In genomic region chr2:121510857-121511256, GRCh38 we compare ENCODE assay signal across 32 cellular contexts. TPM values are rescaled to one million over a fixed set of nuclear protein-coding genes. Genes with fewer than 3 reads are reported as not detected.
"Had no signal": no experiment of that assay in that cellular context is flagged by ENCODE, and none has a peak within 500 bp of the region (broad histone marks: within the 10 kb centered on the region; RNA-seq: fewer than 3 reads in every experiment).

No MANE protein-coding gene starts in this region.

- H3K4me1 ChIP-seq: body of pancreas, esophagus muscularis mucosa had no signal

- H3K4me3 Mint-ChIP-seq: activated CD4-positive, alpha-beta memory T cell treated with anti-CD3 and anti-CD28 coated beads, Interleukin-2, amount 10 ng/mL, durations not matched to agents 7 days and 5 days; activated CD4-positive, alpha-beta T cell treated with anti-CD3 and anti-CD28 coated beads, Interleukin-2, amount 10 ng/mL, durations not matched to agents 7 days and 5 days; activated naive CD4-positive, alpha-beta T cell treated with anti-CD3 and anti-CD28 coated beads for 36 hours; activated naive CD4-positive, alpha-beta T cell treated with anti-CD3 and anti-CD28 coated beads, Interleukin-2, amount 50 U/mL, for 24 hours; activated naive CD8-positive, alpha-beta T cell treated with anti-CD3 and anti-CD28 coated beads for 36 hours; activated naive CD8-positive, alpha-beta T cell treated with anti-CD3 and anti-CD28 coated beads, Interleukin-2, amount 50 U/mL, for 24 hours; activated T-cell treated with anti-CD3 and anti-CD28 coated beads, Interleukin-2, amount 50 U/mL, for 4 hours; activated T-helper 1 cell treated with anti-CD3 and anti-CD28 coated beads, Interleukin-12 subunit alpha, Interleukin-12 subunit beta, Interleukin-2, Interleukin-4 antibody, amounts not matched to agents 30 ng/mL and 10 ng/mL and 1 ng/mL, durations not matched to agents 14 hours and 24 hours and 36 hours; central memory CD8-positive, alpha-beta T cell; dendritic cell treated with granulocyte-macrophage colony-stimulating factor and Interleukin-4, amounts not matched to agents 40 ng/mL and 50 ng/mL, for 4 days; endodermal cell had no signal

- H3K9me3 ChIP-seq: adrenal gland, body of pancreas, esophagus muscularis mucosa, gastrocnemius medialis had no signal

- H3K9me3 Mint-ChIP-seq: activated CD4-positive, alpha-beta memory T cell treated with anti-CD3 and anti-CD28 coated beads, Interleukin-2, amount 10 ng/mL, durations not matched to agents 7 days and 5 days; activated CD4-positive, alpha-beta T cell treated with anti-CD3 and anti-CD28 coated beads, Interleukin-2, amount 10 ng/mL, durations not matched to agents 7 days and 5 days; activated naive CD4-positive, alpha-beta T cell treated with anti-CD3 and anti-CD28 coated beads for 36 hours; activated T-helper 1 cell treated with anti-CD3 and anti-CD28 coated beads, Interleukin-12 subunit alpha, Interleukin-12 subunit beta, Interleukin-2, Interleukin-4 antibody, amounts not matched to agents 30 ng/mL and 10 ng/mL and 1 ng/mL, durations not matched to agents 14 hours and 24 hours and 36 hours; activated T-helper 2 cell treated with anti-CD3 and anti-CD28 coated beads, Interferon-gamma antibody, Interleukin-2, Interleukin-4, amounts not matched to agents 10 μg/mL and 5 μg/mL and 100 μg/mL, durations not matched to agents 14 hours and 24 hours and 36 hours; central memory CD8-positive, alpha-beta T cell; dendritic cell treated with granulocyte-macrophage colony-stimulating factor and Interleukin-4, amounts not matched to agents 40 ng/mL and 50 ng/mL, for 4 days had no signal

- DNase-seq: activated CD4-positive, alpha-beta memory T cell treated with anti-CD3 and anti-CD28 coated beads, Interleukin-2, amount 10 ng/mL, durations not matched to agents 7 days and 5 days; activated CD4-positive, alpha-beta T cell treated with anti-CD3 and anti-CD28 coated beads for 1 hour; activated CD4-positive, alpha-beta T cell treated with anti-CD3 and anti-CD28 coated beads for 4 hours; activated CD4-positive, alpha-beta T cell treated with anti-CD3 and anti-CD28 coated beads, Interleukin-2, amount 10 ng/mL, durations not matched to agents 7 days and 5 days; activated CD4-positive, alpha-beta T cell treated with anti-CD3 and anti-CD28 coated beads, Interleukin-2, amount 50 U/mL, for 4 hours; activated CD8-positive, alpha-beta memory T cell treated with anti-CD3 and anti-CD28 coated beads, Interleukin-2, amount 50 U/mL, for 48 hours; activated effector memory CD4-positive, alpha-beta T cell treated with anti-CD3 and anti-CD28 coated beads, Interleukin-2, amount 50 U/mL, for 16 hours; activated naive CD4-positive, alpha-beta T cell treated with anti-CD3 and anti-CD28 coated beads for 36 hours; activated naive CD8-positive, alpha-beta T cell treated with anti-CD3 and anti-CD28 coated beads for 36 hours; activated naive CD8-positive, alpha-beta T cell treated with anti-CD3 and anti-CD28 coated beads, Interleukin-2, amount 50 U/mL, for 24 hours; activated T-cell treated with anti-CD3 and anti-CD28 coated beads, Interleukin-2, amount 50 U/mL, for 4 hours; adrenal gland; amygdala; aorta; body of pancreas; dorsolateral prefrontal cortex; effector memory CD4-positive, alpha-beta T cell; endodermal cell; erythroblast; gastrocnemius medialis; glutamatergic neuron; heart left ventricle; T-helper 2 cell had no signal

- H3K27me3 ChIP-seq: adrenal gland, body of pancreas, dorsolateral prefrontal cortex, esophagus muscularis mucosa, foreskin keratinocyte, gastrocnemius medialis, heart left ventricle had no signal

- H3K27me3 Mint-ChIP-seq: activated CD4-positive, alpha-beta memory T cell treated with anti-CD3 and anti-CD28 coated beads, Interleukin-2, amount 10 ng/mL, durations not matched to agents 7 days and 5 days; activated CD4-positive, alpha-beta T cell treated with anti-CD3 and anti-CD28 coated beads, Interleukin-2, amount 10 ng/mL, durations not matched to agents 7 days and 5 days; activated naive CD4-positive, alpha-beta T cell treated with anti-CD3 and anti-CD28 coated beads, Interleukin-2, amount 50 U/mL, for 24 hours; activated naive CD8-positive, alpha-beta T cell treated with anti-CD3 and anti-CD28 coated beads for 36 hours; activated naive CD8-positive, alpha-beta T cell treated with anti-CD3 and anti-CD28 coated beads, Interleukin-2, amount 50 U/mL, for 24 hours; central memory CD8-positive, alpha-beta T cell; dendritic cell treated with granulocyte-macrophage colony-stimulating factor and Interleukin-4, amounts not matched to agents 40 ng/mL and 50 ng/mL, for 4 days had no signal

- H3K27ac ChIP-seq: adrenal gland, body of pancreas, coronary artery, esophagus muscularis mucosa, foreskin keratinocyte, heart left ventricle had no signal

- ATAC-seq: activated naive CD8-positive, alpha-beta T cell treated with anti-CD3 and anti-CD28 coated beads, Interleukin-2, amount 50 U/mL, for 24 hours; activated T-cell treated with anti-CD3 and anti-CD28 coated beads, Interleukin-2, amount 50 U/mL, for 4 hours; body of pancreas; foreskin keratinocyte; gastrocnemius medialis; heart left ventricle had no signal

- H3K4me3 ChIP-seq: adrenal gland, body of pancreas, coronary artery, dorsolateral prefrontal cortex, esophagus muscularis mucosa, gastrocnemius medialis, heart left ventricle had no signal

- H3K27ac Mint-ChIP-seq: activated CD4-positive, alpha-beta memory T cell treated with anti-CD3 and anti-CD28 coated beads, Interleukin-2, amount 10 ng/mL, durations not matched to agents 7 days and 5 days; activated CD4-positive, alpha-beta T cell treated with anti-CD3 and anti-CD28 coated beads, Interleukin-2, amount 10 ng/mL, durations not matched to agents 7 days and 5 days; activated naive CD4-positive, alpha-beta T cell treated with anti-CD3 and anti-CD28 coated beads for 36 hours; activated naive CD4-positive, alpha-beta T cell treated with anti-CD3 and anti-CD28 coated beads, Interleukin-2, amount 50 U/mL, for 24 hours; activated naive CD8-positive, alpha-beta T cell treated with anti-CD3 and anti-CD28 coated beads for 36 hours; activated naive CD8-positive, alpha-beta T cell treated with anti-CD3 and anti-CD28 coated beads, Interleukin-2, amount 50 U/mL, for 24 hours; activated T-helper 1 cell treated with anti-CD3 and anti-CD28 coated beads, Interleukin-12 subunit alpha, Interleukin-12 subunit beta, Interleukin-2, Interleukin-4 antibody, amounts not matched to agents 30 ng/mL and 10 ng/mL and 1 ng/mL, durations not matched to agents 14 hours and 24 hours and 36 hours; activated T-helper 2 cell treated with anti-CD3 and anti-CD28 coated beads, Interferon-gamma antibody, Interleukin-2, Interleukin-4, amounts not matched to agents 10 μg/mL and 5 μg/mL and 100 μg/mL, durations not matched to agents 14 hours and 24 hours and 36 hours; dendritic cell treated with granulocyte-macrophage colony-stimulating factor and Interleukin-4, amounts not matched to agents 40 ng/mL and 50 ng/mL, for 4 days; endodermal cell had no signal

RNA-seq across cellular contexts. Expression of gene RNU4ATAC, which starts 19.8 kb away (rescaled TPM):
- total RNA-seq: activated CD4-positive, alpha-beta memory T cell treated with anti-CD3 and anti-CD28 coated beads, Interleukin-2, amount 10 ng/mL, durations not matched to agents 7 days and 5 days; activated CD4-positive, alpha-beta T cell treated with anti-CD3 and anti-CD28 coated beads, Interleukin-2, amount 10 ng/mL, durations not matched to agents 7 days and 5 days; activated naive CD4-positive, alpha-beta T cell treated with anti-CD3 and anti-CD28 coated beads for 36 hours; activated naive CD8-positive, alpha-beta T cell treated with anti-CD3 and anti-CD28 coated beads for 36 hours; activated T-cell treated with anti-CD3 and anti-CD28 coated beads, Interleukin-2, amount 50 U/mL, for 4 hours; activated T-helper 1 cell treated with anti-CD3 and anti-CD28 coated beads, Interleukin-12 subunit alpha, Interleukin-12 subunit beta, Interleukin-2, Interleukin-4 antibody, amounts not matched to agents 30 ng/mL and 10 ng/mL and 1 ng/mL, durations not matched to agents 14 hours and 24 hours and 36 hours; activated T-helper 2 cell treated with anti-CD3 and anti-CD28 coated beads, Interferon-gamma antibody, Interleukin-2, Interleukin-4, amounts not matched to agents 10 μg/mL and 5 μg/mL and 100 μg/mL, durations not matched to agents 14 hours and 24 hours and 36 hours; adrenal gland; aorta; body of pancreas; endodermal cell; esophagus muscularis mucosa; foreskin keratinocyte; gastrocnemius medialis; heart left ventricle; T-helper 1 cell treated with Interleukin-12 subunit alpha and Interleukin-12 subunit beta and Interleukin-4 antibody, amounts not matched to agents 30 ng/mL and 1 ng/mL, for 36 hours had no signal
- polyA plus RNA-seq: adrenal gland, aorta, foreskin keratinocyte, heart left ventricle had no signal
